ENCODE assay signal across 21 cellular contexts in the genomic region with DNA sequence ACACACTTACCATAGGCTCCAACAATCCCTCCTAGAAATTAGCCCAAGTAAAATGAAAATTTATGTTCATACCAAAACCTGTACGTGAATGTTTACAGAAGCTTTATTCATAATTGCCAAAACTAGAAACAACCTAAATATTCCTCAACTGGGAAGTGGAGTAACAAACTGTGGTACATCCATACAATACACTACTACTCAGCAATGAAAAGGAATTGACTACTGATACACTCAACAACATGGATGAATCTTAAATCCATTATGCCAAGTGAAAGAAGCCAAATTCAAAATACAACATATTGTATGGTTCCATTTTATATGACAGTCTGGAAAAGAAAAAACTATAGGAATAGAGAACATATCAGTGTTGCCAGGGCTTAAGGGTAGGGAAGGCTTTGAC.
"Had no signal": no experiment of that assay in that cellular context is flagged by ENCODE, and none has a peak within 500 bp of the region (broad histone marks: within the 10 kb centered on the region; RNA-seq: fewer than 3 reads in every experiment).

No MANE protein-coding gene starts in this region.

- H3K27ac ChIP-seq: KMS-11 had no signal

- H3K9ac ChIP-seq: KMS-11 had no signal

- DNase-seq: IMR-90, Kasumi-1, MV-4-11, NCI-H1048, NCI-H1105, NCI-H1417 treated with DMSO at 0.1 percent for 48 hours, NCI-H146, NCI-H1694 treated with DMSO at 0.1 percent for 48 hours, NCI-H1930, NCI-H2081, NCI-H2107, NCI-H2227 treated with DMSO at 0.1 percent for 48 hours, NCI-H446, NCI-H510A, NCI-H524 treated with DMSO at 0.1 percent for 48 hours, NCI-H69, NCI-H774, SHP77 had no signal

- FAIRE-seq: HepG2 had no signal

- H3K4me2 ChIP-seq: KMS-11 had no signal

- ATAC-seq: HepG2, Panc1 had no signal
